Comparison of ENCODE assay signal across 22 cellular contexts in genomic region chr22:23053912-23054530, GRCh38. TPM values are rescaled to one million over a fixed set of nuclear protein-coding genes. Genes with fewer than 3 reads are reported as not detected.
DNase-seq lines count a peak whose midpoint lies in the region; ATAC-seq and TF ChIP-seq lines count a peak whose summit lies in the region.
"Had no signal": no experiment of that assay in that cellular context is flagged by ENCODE, and none has a peak within 500 bp of the region (broad histone marks: within the 10 kb centered on the region; RNA-seq: fewer than 3 reads in every experiment).

No MANE protein-coding gene starts in this region.

- DNase-seq in activated T-cell treated with anti-CD3 and anti-CD28 coated beads, Interleukin-2, amount 50 U/mL, for 48 hours = peak; percentile 12 to 13
- no peak for DNase-seq in activated T-cell treated with anti-CD3 and anti-CD28 coated beads for 4 hours
- DNase-seq in activated B cell treated with CpG ODN at 0.5 μM for 24 hours = no peak
- no peak for DNase-seq in neural progenitor cell (ENCODE audit: low spot score)
- DNase-seq in mesenchymal stem cell = no peak
- DNase-seq in germinal center (ENCODE audit: low spot score) = no peak
- no peak for DNase-seq in prostate gland (ENCODE audit: low spot score)
- DNase-seq: activated CD4-positive, alpha-beta T cell treated with anti-CD3 and anti-CD28 coated beads, Interleukin-2, amount 50 U/mL, for 48 hours; DMS 273 treated with DMSO at 0.1 percent for 48 hours; foreskin melanocyte; KG1; NCI-H1048; NCI-H2081; NCI-H510A; SJCRH30; WERI-Rb-1 had no signal

- H3F3A ChIP-seq in neural progenitor cell (ENCODE audit: low read depth) = no peaks in the 10 kb centered on the region

- no peak overlapping the region for H2AK5ac ChIP-seq in mesenchymal stem cell (ENCODE audit: low read length, severe bottlenecking)

- H3K9me3 ChIP-seq in neural progenitor cell (ENCODE audit: low read depth) (no peaks in the 10 kb centered on the region), mesenchymal stem cell (ENCODE audit: control insufficient read depth, low read length) (peaks cover 17% of the 10 kb centered on the region), prostate gland (no peaks in the 10 kb centered on the region)
- H3K9me3 ChIP-seq: adrenal gland, SJCRH30 had no signal

- H3K4ac ChIP-seq in mesenchymal stem cell (ENCODE audit: low read depth in 1 of 2, low read length in 2 of 2) = no peak overlapping the region

- H3K14ac ChIP-seq in mesenchymal stem cell (ENCODE audit: low read length in 2 of 2) = no peak overlapping the region

- H2BK120ac ChIP-seq in mesenchymal stem cell (ENCODE audit: low read depth, low read length) = no peak overlapping the region

- no peak overlapping the region for H2BK12ac ChIP-seq in mesenchymal stem cell (ENCODE audit: low read length in 2 of 2)

- H3K27me3 ChIP-seq in neural progenitor cell = peaks cover 3% of the 10 kb centered on the region
- H3K27me3 ChIP-seq in mesenchymal stem cell (ENCODE audit: control insufficient read depth in 1 of 2, insufficient read depth in 1 of 2, low read length in 2 of 2) = peaks cover 0 to 27% of the 10 kb centered on the region in 2 experiments
- no peaks in the 10 kb centered on the region for H3K27me3 ChIP-seq in prostate gland (replicated peaks; ENCODE audit: insufficient read depth)
- H3K27me3 ChIP-seq: adrenal gland, SJCRH30 had no signal

- H3K4me1 Mint-ChIP-seq in activated B cell treated with CpG ODN at 0.5 μM for 24 hours = peaks cover 34% of the 10 kb centered on the region
- no peaks in the 10 kb centered on the region for H3K4me1 Mint-ChIP-seq in neural progenitor cell

- 71% methylated on average over 8 of the region's 8 CpGs for WGBS in mesenchymal stem cell
- WGBS in prostate gland = 86% methylated on average over 8 of the region's 8 CpGs

- POLR2A ChIA-PET in activated B cell treated with CpG ODN at 0.5 μM for 24 hours (lab: Charles Lee) = no interaction called here

- H3K36me3 ChIP-seq in neural progenitor cell = no peaks in the 10 kb centered on the region
- no peaks in the 10 kb centered on the region for H3K36me3 ChIP-seq in mesenchymal stem cell (ENCODE audit: control insufficient read depth in 1 of 2, insufficient read depth in 2 of 2, low read depth in 1 of 2, low read length in 2 of 2)
- H3K36me3 ChIP-seq in prostate gland = no peaks in the 10 kb centered on the region
- H3K36me3 ChIP-seq: adrenal gland, SJCRH30, WERI-Rb-1 had no signal

- no peak overlapping the region for H3K4me3 Mint-ChIP-seq in activated B cell treated with CpG ODN at 0.5 μM for 24 hours
- peak overlapping the region; percentile 14 for H3K4me3 Mint-ChIP-seq in neural progenitor cell
- H3K4me3 Mint-ChIP-seq: T-helper 1 cell treated with Interleukin-12 subunit alpha and Interleukin-12 subunit beta and Interleukin-4 antibody, amounts not matched to agents 30 μg/mL and 1 μg/mL, for 36 hours had no signal

- H3K36me3 Mint-ChIP-seq in activated B cell treated with CpG ODN at 0.5 μM for 24 hours (ENCODE audit: low read depth) (no peaks in the 10 kb centered on the region), neural progenitor cell (no peaks in the 10 kb centered on the region)

- no peak overlapping the region for H2BK15ac ChIP-seq in mesenchymal stem cell (ENCODE audit: low read depth, poor library complexity, severe bottlenecking)

- no peaks in the 10 kb centered on the region for H3K79me1 ChIP-seq in mesenchymal stem cell (replicated peaks; ENCODE audit: low read length, poor library complexity, severe bottlenecking)

- H3K27me3 Mint-ChIP-seq in activated B cell treated with CpG ODN at 0.5 μM for 24 hours (no peaks in the 10 kb centered on the region), neural progenitor cell (ENCODE audit: insufficient read depth, low read depth) (peaks cover 3% of the 10 kb centered on the region)

- intact Hi-C loops in activated B cell treated with CpG ODN at 0.5 μM for 24 hours (cut with micrococcal nuclease) = loop anchor here (1.0 to 2.0 kb wide), 2 partner anchors 16 to 17 kb away; partner anchors contain the start of gene GNAZ
- intact Hi-C loops in prostate gland (cut with DNase I) = no loop called here

- H3K23ac ChIP-seq in mesenchymal stem cell (ENCODE audit: low read length in 2 of 2) = no peak overlapping the region

- H3K4me1 ChIP-seq in neural progenitor cell (peaks cover 11% of the 10 kb centered on the region), mesenchymal stem cell (ENCODE audit: control insufficient read depth, insufficient read depth, low read depth, low read length) (no peaks in the 10 kb centered on the region), prostate gland (replicated peaks) (no peaks in the 10 kb centered on the region)
- H3K4me1 ChIP-seq: adrenal gland, SJCRH30 had no signal

- TF ChIP-seq POLR2A in prostate gland (IDR thresholded peaks at IDR 0.05) = no peak

- H2AFZ ChIP-seq in neural progenitor cell (replicated peaks) (no peak overlapping the region), mesenchymal stem cell (ENCODE audit: low read depth, low read length) (no peak overlapping the region)

- H3K27ac ChIP-seq in neural progenitor cell = no peak overlapping the region
- H3K27ac ChIP-seq in mesenchymal stem cell (ENCODE audit: low read length, poor library complexity, severe bottlenecking) = no peak overlapping the region
- H3K27ac ChIP-seq in prostate gland = no peak overlapping the region
- H3K27ac ChIP-seq: adrenal gland, C4-2B, epithelial cell of prostate, SJCRH30, WERI-Rb-1 had no signal

- no peak overlapping the region for H2BK5ac ChIP-seq in mesenchymal stem cell (ENCODE audit: low read depth, low read length, poor library complexity, severe bottlenecking)

- H4K8ac ChIP-seq in mesenchymal stem cell (ENCODE audit: low read length) = no peak overlapping the region

- ATAC-seq in GM19463 (IDR thresholded peaks at IDR 0.05; ENCODE audit: unreplicated experiment) (peak; percentile 19), activated B cell treated with CpG ODN at 0.5 μM for 24 hours (ENCODE audit: low read depth) (no peak)

- no peak overlapping the region for H4K91ac ChIP-seq in mesenchymal stem cell (ENCODE audit: low read length)

- H3K18ac ChIP-seq in mesenchymal stem cell (ENCODE audit: low read depth in 1 of 2, low read length in 2 of 2) = no peak overlapping the region

- CTCF ChIA-PET in activated B cell treated with CpG ODN at 0.5 μM for 24 hours (lab: Charles Lee) = no interaction called here

- no peaks in the 10 kb centered on the region for H3K79me2 ChIP-seq in neural progenitor cell (ENCODE audit: low read depth)

- no peak overlapping the region for H3K4me2 ChIP-seq in neural progenitor cell
- no peak overlapping the region for H3K4me2 ChIP-seq in mesenchymal stem cell (ENCODE audit: low read length, poor library complexity, severe bottlenecking)

- TF ChIP-seq CTCF in activated B cell treated with CpG ODN at 0.5 μM for 24 hours (IDR thresholded peaks at IDR 0.05) = no peak
- TF ChIP-seq CTCF in neural progenitor cell (IDR thresholded peaks at IDR 0.05) = no peak
- no peak for TF ChIP-seq CTCF in prostate gland (IDR thresholded peaks at IDR 0.05)

- H3K27ac Mint-ChIP-seq in activated B cell treated with CpG ODN at 0.5 μM for 24 hours (peak overlapping the region; percentile 83), neural progenitor cell (no peak overlapping the region)
- H3K27ac Mint-ChIP-seq: activated T-helper 2 cell treated with anti-CD3 and anti-CD28 coated beads, Interferon-gamma antibody, Interleukin-2, Interleukin-4, amounts not matched to agents 10 μg/mL and 5 μg/mL and 100 μg/mL, durations not matched to agents 14 hours and 24 hours and 36 hours; T-helper 1 cell treated with Interleukin-12 subunit alpha and Interleukin-12 subunit beta and Interleukin-4 antibody, amounts not matched to agents 30 μg/mL and 1 μg/mL, for 36 hours had no signal

- H3K4me3 ChIP-seq in neural progenitor cell = no peak overlapping the region
- H3K4me3 ChIP-seq in mesenchymal stem cell (ENCODE audit: insufficient read depth in 1 of 2, low read depth in 1 of 2, low read length in 2 of 2) = no peak overlapping the region
- no peak overlapping the region for H3K4me3 ChIP-seq in prostate gland
- H3K4me3 ChIP-seq: adrenal gland, SJCRH30 had no signal

- H3K9me3 Mint-ChIP-seq in activated B cell treated with CpG ODN at 0.5 μM for 24 hours (peaks cover 5% of the 10 kb centered on the region), neural progenitor cell (peaks cover 22% of the 10 kb centered on the region)
- H3K9me3 Mint-ChIP-seq: T-helper 1 cell treated with Interleukin-12 subunit alpha and Interleukin-12 subunit beta and Interleukin-4 antibody, amounts not matched to agents 30 μg/mL and 1 μg/mL, for 36 hours had no signal

- no peaks in the 10 kb centered on the region for H4K20me1 ChIP-seq in neural progenitor cell (ENCODE audit: low read depth)

- H3K9ac ChIP-seq in neural progenitor cell = no peak overlapping the region
- H3K9ac ChIP-seq in mesenchymal stem cell (ENCODE audit: low read length) = no peak overlapping the region

RNA-seq across cellular contexts. Expression of gene GNAZ, which starts 16.3 kb away (rescaled TPM):
- 9.3 and 12.2 TPM in 2 replicates for total RNA-seq in activated B cell treated with CpG ODN at 0.5 μM for 24 hours
- total RNA-seq in neural progenitor cell (ENCODE audit: low replicate concordance) = 16.5 and 31.3 TPM in 2 replicates
- 0.06 TPM for polyA plus RNA-seq in mesenchymal stem cell (2013, experiment 1 of 2)
- 0.01 TPM for polyA plus RNA-seq in mesenchymal stem cell (2013, experiment 2 of 2)
- total RNA-seq in prostate gland = 10 to 100 TPM in 1 of 2 donors, 1 to 10 TPM in 1; 5.7 to 22.6 TPM

Comparison
In these comparisons a context has a peak if more than half of its experiments do, and no peak if none do; other contexts are left out.
1. DNase-seq: peak in activated T-cell treated with anti-CD3 and anti-CD28 coated beads, Interleukin-2, amount 50 U/mL, for 48 hours (2 of 2); none in activated T-cell treated with anti-CD3 and anti-CD28 coated beads for 4 hours (single experiment), activated B cell treated with CpG ODN at 0.5 μM for 24 hours (single experiment), neural progenitor cell (single experiment), mesenchymal stem cell (single experiment), germinal center (single experiment) and prostate gland (single experiment).